In genomic region chr5:10441083-10441991, GRCh38 we compare ENCODE assay signal across 8 cellular contexts. TPM values are rescaled to one million over a fixed set of nuclear protein-coding genes. Genes with fewer than 3 reads are reported as not detected.
DNase-seq lines count a peak whose midpoint lies in the region; ATAC-seq and TF ChIP-seq lines count a peak whose summit lies in the region.

Gene ROPN1L (plus strand): TSS chr5:10441879. CDS start chr5:10442168, 289 bp downstream.

- peak within 1 kb of the TSS; percentile 99 for H3K4me2 ChIP-seq in PC-9

- POLR2A ChIA-PET in PC-9 (lab: Charles Lee; ENCODE audit: unreplicated experiment): interaction anchor here (0.7 to 1.0 kb wide), 2 partner anchors 20 to 131 kb away, joined by 4 to 8 read pairs; no protein-coding TSS in a partner anchor

- no peaks in the 10 kb centered on the region for H3K27me3 ChIP-seq in PC-9 (ENCODE audit: insufficient read depth, low read depth)
- no peaks in the 10 kb centered on the region for H3K27me3 ChIP-seq in esophagus muscularis mucosa
- H3K27me3 ChIP-seq in muscle layer of duodenum (ENCODE audit: low read depth, low read length): no peaks in the 10 kb centered on the region

- TF ChIP-seq CTCF in PC-9 (conservative IDR thresholded peaks at IDR 0.05): no peak
- TF ChIP-seq CTCF in esophagus muscularis mucosa (IDR thresholded peaks at IDR 0.05): no peak

- WGBS in esophagus muscularis mucosa: 2% methylated on average over 22 of the region's 63 CpGs

- DNase-seq in DMS153 (lab: John Stamatoyannopoulos, UW): peak; percentile 84
- peak; percentile 87 for DNase-seq in HuH-7.5 (ENCODE audit: low spot score)
- peak; percentile 70 to 97 for DNase-seq in PC-9
- peak; percentile 85 to 89 for DNase-seq in activated T-cell treated with anti-CD3 and anti-CD28 coated beads, Interleukin-2, amount 50 U/mL, for 48 hours
- peak; percentile 93 for DNase-seq in esophagus muscularis mucosa (ENCODE audit: extremely low spot score)
- peak; percentile 60 for DNase-seq in stimulated activated CD8-positive, alpha-beta memory T cell treated with anti-CD3 and anti-CD28 coated beads, Interleukin-7, amount 100 ng/mL, for 24 hours (ENCODE audit: low read depth)

- H3K36me3 ChIP-seq in PC-9 (ENCODE audit: low read depth) (peaks cover 5% of the 10 kb centered on the region; the same call in 1 of the 2 replicates), esophagus muscularis mucosa (peaks cover 0 to 12% (median 0%) of the 10 kb centered on the region in 4 donors), muscle layer of duodenum (ENCODE audit: control insufficient read depth in 1 of 2, insufficient read depth in 2 of 2, low read length in 2 of 2) (no peaks in the 10 kb centered on the region)

- intact Hi-C loops in PC-9 (cut with micrococcal nuclease; ENCODE audit: unreplicated experiment): loop anchor here (1.0 to 10.0 kb wide), 2 partner anchors 157 to 287 kb away; no protein-coding TSS in a partner anchor
- intact Hi-C loops in esophagus muscularis mucosa (cut with DNase I): no loop called here

- TF ChIP-seq EP300 in esophagus muscularis mucosa (IDR thresholded peaks at IDR 0.05): no peak

- peak; percentile 98 for ATAC-seq in GM21576 (IDR thresholded peaks at IDR 0.05; ENCODE audit: unreplicated experiment)

- CTCF ChIA-PET in PC-9 (lab: Charles Lee): interaction anchor here (0.6 kb wide), 1 partner anchor 14 kb away, joined by 3 read pairs; no protein-coding TSS in a partner anchor

- H3F3A ChIP-seq in PC-9 (ENCODE audit: insufficient read depth, low read depth): peaks cover 30% of the 10 kb centered on the region; the same call in 1 of the 2 replicates

- H3K27ac ChIP-seq in PC-9: no peak within 1 kb of the TSS
- peak within 1 kb of the TSS; percentile 73 to 83 (median 78) for H3K27ac ChIP-seq in esophagus muscularis mucosa (replicated peaks in 1 of 4)
- peak within 1 kb of the TSS; percentile 5 for H3K27ac ChIP-seq in muscle layer of duodenum (ENCODE audit: low read length)

- TF ChIP-seq POLR2A in esophagus muscularis mucosa (IDR thresholded peaks at IDR 0.05; ENCODE audit: low read depth): no peak

- H3K9me2 ChIP-seq in PC-9 (ENCODE audit: insufficient read depth): no peaks in the 10 kb centered on the region

- H3K4me3 ChIP-seq in PC-9 (peak within 1 kb of the TSS; percentile 72), esophagus muscularis mucosa (peak within 1 kb of the TSS; percentile 65 to 70 (median 67)), muscle layer of duodenum (ENCODE audit: low read depth in 1 of 2, low read length in 2 of 2) (peak within 1 kb of the TSS; percentile 72 to 73)

- no peaks in the 10 kb centered on the region for H3K79me2 ChIP-seq in PC-9 (ENCODE audit: low read depth)

- TSS peak; percentile 78 for BruUV-seq in PC-9 (replicated peaks; lab: Mats Ljungman, UMichigan)

- no peaks in the 10 kb centered on the region for H3K9me3 ChIP-seq in PC-9 (ENCODE audit: insufficient read depth, low read depth)
- H3K9me3 ChIP-seq in esophagus muscularis mucosa: no peaks in the 10 kb centered on the region
- H3K9me3 ChIP-seq in muscle layer of duodenum (ENCODE audit: control insufficient read depth in 1 of 2, low read length in 2 of 2): no peaks in the 10 kb centered on the region

- H3K4me1 ChIP-seq in PC-9 (replicated peaks; ENCODE audit: insufficient read depth): peaks cover 17% of the 10 kb centered on the region
- H3K4me1 ChIP-seq in esophagus muscularis mucosa: peaks cover 21 to 31% (median 22%) of the 10 kb centered on the region in 4 donors
- peaks cover 6 to 11% of the 10 kb centered on the region in 2 donors for H3K4me1 ChIP-seq in muscle layer of duodenum (ENCODE audit: control insufficient read depth in 1 of 2, insufficient read depth in 2 of 2, low read length in 2 of 2)

- H2AFZ ChIP-seq in PC-9: peak within 1 kb of the TSS; percentile 88

- H4K20me1 ChIP-seq in PC-9 (ENCODE audit: insufficient read depth): no peaks in the 10 kb centered on the region

RNA-seq across cellular contexts. Expression of gene ROPN1L, which starts in this region (rescaled TPM):
- total RNA-seq in PC-9 (2021) (7.1 and 10.3 TPM in 2 replicates), esophagus muscularis mucosa (1 to 10 TPM in 2 of 4 donors, under 1 TPM in 2; 0.63 to 1.7 (median 1.1) TPM)
